ENCODE assay signal across 15 cellular contexts in genomic region chr22:25903294-25903693, GRCh38.
A peak's percentile ranks its signal among the peaks of the same experiment; 100 is the strongest.
DNase-seq lines count a peak whose midpoint lies in the region; ATAC-seq, FAIRE-seq and TF ChIP-seq lines count a peak whose summit lies in the region.
"Had no signal": no experiment of that assay in that cellular context is flagged by ENCODE, and none has a peak within 500 bp of the region (broad histone marks: within the 10 kb centered on the region; RNA-seq: fewer than 3 reads in every experiment).

No MANE protein-coding gene starts in this region.

- no peak overlapping the region for H3K4me3 Mint-ChIP-seq in stimulated activated naive CD8-positive, alpha-beta T cell treated with anti-CD3 and anti-CD28 coated beads, Interleukin-15, amount 100 ng/mL, for 72 hours
- no peak overlapping the region for H3K4me3 Mint-ChIP-seq in endothelial cell (ENCODE audit: unreplicated experiment)
- H3K4me3 Mint-ChIP-seq: dendritic cell treated with granulocyte-macrophage colony-stimulating factor and Interleukin-4, amounts not matched to agents 40 ng/mL and 50 ng/mL, for 4 days; T-cell had no signal

- no peaks in the 10 kb centered on the region for H3K27me3 ChIP-seq in vagina

- no peak for TF ChIP-seq POLR2A in vagina (IDR thresholded peaks at IDR 0.05)

- peak; percentile 86 for FAIRE-seq in urothelium cell line (lab: Jason Lieb, UNC)
- FAIRE-seq: GM12891 had no signal

- H3K36me3 Mint-ChIP-seq in endothelial cell (ENCODE audit: low read depth, unreplicated experiment), result no peaks in the 10 kb centered on the region
- H3K36me3 Mint-ChIP-seq: T-cell had no signal

- no peaks in the 10 kb centered on the region for H3K36me3 ChIP-seq in mucosa of descending colon (ENCODE audit: low read depth)
- no peaks in the 10 kb centered on the region for H3K36me3 ChIP-seq in vagina
- H3K36me3 ChIP-seq: neutrophil had no signal

- ATAC-seq in stimulated activated naive CD8-positive, alpha-beta T cell treated with anti-CD3 and anti-CD28 coated beads, Interleukin-15, Interleukin-2, amounts not matched to agents 100 U/mL and 50 U/mL, for 24 hours, result no peak
- ATAC-seq in stimulated activated naive CD8-positive, alpha-beta T cell treated with anti-CD3 and anti-CD28 coated beads, Interleukin-15, amount 100 ng/mL, for 72 hours, result no peak
- no peak for ATAC-seq in mucosa of descending colon
- ATAC-seq: left lobe of liver, T-cell had no signal

- peaks cover 0 to 7% of the 10 kb centered on the region in 2 donors for H3K9me3 Mint-ChIP-seq in stimulated activated naive CD8-positive, alpha-beta T cell treated with anti-CD3 and anti-CD28 coated beads, Interleukin-15, amount 100 ng/mL, for 72 hours
- no peaks in the 10 kb centered on the region for H3K9me3 Mint-ChIP-seq in endothelial cell (ENCODE audit: unreplicated experiment)

- TF ChIP-seq CTCF in endothelial cell (IDR thresholded peaks at IDR 0.05; ENCODE audit: unreplicated experiment) (peak; percentile 72), mucosa of descending colon (IDR thresholded peaks at IDR 0.05) (no peak), vagina (IDR thresholded peaks at IDR 0.05) (no peak)

- H3K4me1 Mint-ChIP-seq in stimulated activated naive CD8-positive, alpha-beta T cell treated with anti-CD3 and anti-CD28 coated beads, Interleukin-15, amount 100 ng/mL, for 72 hours, result no peaks in the 10 kb centered on the region
- H3K4me1 Mint-ChIP-seq in endothelial cell (ENCODE audit: unreplicated experiment), result no peaks in the 10 kb centered on the region
- H3K4me1 Mint-ChIP-seq: T-cell had no signal

- no peaks in the 10 kb centered on the region for H3K9me3 ChIP-seq in mucosa of descending colon
- H3K9me3 ChIP-seq in vagina, result no peaks in the 10 kb centered on the region
- H3K9me3 ChIP-seq: neutrophil had no signal

- H3K4me3 ChIP-seq in mucosa of descending colon (no peak overlapping the region), vagina (no peak overlapping the region)

- DNase-seq in stimulated activated naive CD8-positive, alpha-beta T cell treated with anti-CD3 and anti-CD28 coated beads, Interleukin-15, Interleukin-2, amounts not matched to agents 100 U/mL and 50 U/mL, for 24 hours, result peak; percentile 6
- no peak for DNase-seq in stimulated activated naive CD8-positive, alpha-beta T cell treated with anti-CD3 and anti-CD28 coated beads, Interleukin-15, amount 100 ng/mL, for 72 hours
- DNase-seq in NAMALWA (ENCODE audit: low spot score), result peak; percentile 24
- DNase-seq in endothelial cell (ENCODE audit: low spot score), result peak; percentile 48
- DNase-seq in urothelium cell line (ENCODE audit: low spot score), result peak; percentile 68
- no peak for DNase-seq in head of caudate nucleus
- no peak for DNase-seq in mucosa of descending colon
- no peak for DNase-seq in vagina (ENCODE audit: extremely low spot score in 2 of 2)
- DNase-seq: foreskin fibroblast, NCI-H526 treated with DMSO at 0.1 percent for 48 hours, T-cell had no signal

- intact Hi-C loops in head of caudate nucleus (cut with DNase I) (no loop called here), mucosa of descending colon (cut with DNase I, micrococcal nuclease) (no loop called here), vagina (cut with DNase I) (no loop called here)

- H3K27me3 Mint-ChIP-seq in stimulated activated naive CD8-positive, alpha-beta T cell treated with anti-CD3 and anti-CD28 coated beads, Interleukin-15, amount 100 ng/mL, for 72 hours, result peaks cover 37% of the 10 kb centered on the region
- peaks cover 1% of the 10 kb centered on the region for H3K27me3 Mint-ChIP-seq in endothelial cell (ENCODE audit: unreplicated experiment)

- H3K4me1 ChIP-seq in mucosa of descending colon (ENCODE audit: low read depth) (no peaks in the 10 kb centered on the region), vagina (no peaks in the 10 kb centered on the region)

- H3K27ac ChIP-seq in vagina, result no peak overlapping the region
- H3K27ac ChIP-seq: neutrophil had no signal

- H3K27ac Mint-ChIP-seq in stimulated activated naive CD8-positive, alpha-beta T cell treated with anti-CD3 and anti-CD28 coated beads, Interleukin-15, amount 100 ng/mL, for 72 hours, result no peak overlapping the region
- H3K27ac Mint-ChIP-seq in endothelial cell (ENCODE audit: unreplicated experiment), result no peak overlapping the region
- H3K27ac Mint-ChIP-seq: dendritic cell treated with granulocyte-macrophage colony-stimulating factor and Interleukin-4, amounts not matched to agents 40 ng/mL and 50 ng/mL, for 4 days; T-cell had no signal

Comparison
In these comparisons a context has a peak if more than half of its experiments do, and no peak if none do; other contexts are left out.
1. DNase-seq: peak in stimulated activated naive CD8-positive, alpha-beta T cell treated with anti-CD3 and anti-CD28 coated beads, Interleukin-15, Interleukin-2, amounts not matched to agents 100 U/mL and 50 U/mL, for 24 hours (single experiment), NAMALWA (single experiment), endothelial cell (single experiment) and urothelium cell line (single experiment); none in stimulated activated naive CD8-positive, alpha-beta T cell treated with anti-CD3 and anti-CD28 coated beads, Interleukin-15, amount 100 ng/mL, for 72 hours (0 of 2), head of caudate nucleus (0 of 42), mucosa of descending colon (0 of 3) and vagina (0 of 2).